Comparison of ENCODE assay signal across 8 cellular contexts in the genomic region with DNA sequence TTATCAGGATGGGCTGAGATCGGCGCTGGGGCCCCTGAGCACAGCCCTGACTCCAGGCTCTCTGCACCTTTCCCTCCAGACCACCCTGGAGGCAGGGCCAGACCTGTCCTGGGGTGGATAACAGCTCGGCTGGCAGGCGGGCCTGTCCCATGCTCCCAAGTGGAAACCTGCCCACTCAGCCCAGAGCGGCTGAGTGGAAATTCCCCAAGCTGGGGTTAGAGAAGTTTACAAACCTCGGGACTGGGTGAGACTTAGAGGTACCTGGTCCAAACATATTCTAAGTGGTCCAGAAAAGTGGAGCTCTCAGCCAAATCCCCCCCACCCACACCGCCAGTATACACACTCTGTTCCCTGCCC. TPM values are rescaled to one million over a fixed set of nuclear protein-coding genes. Genes with fewer than 3 reads are reported as not detected.
DNase-seq lines count a peak whose midpoint lies in the region; ATAC-seq and TF ChIP-seq lines count a peak whose summit lies in the region.
"Had no signal": no experiment of that assay in that cellular context is flagged by ENCODE, and none has a peak within 500 bp of the region (broad histone marks: within the 10 kb centered on the region; RNA-seq: fewer than 3 reads in every experiment).

No MANE protein-coding gene starts in this region.

- H3K9me3 Mint-ChIP-seq in stimulated activated effector memory CD8-positive, alpha-beta T cell treated with anti-CD3 and anti-CD28 coated beads, Interleukin-12 subunit alpha, Interleukin-12 subunit beta, amount 100 ng/mL, for 72 hours: no peaks in the 10 kb centered on the region

- H3K27me3 ChIP-seq in OCI-LY3 (ENCODE audit: low read depth, low read length) (no peaks in the 10 kb centered on the region), foreskin keratinocyte (peaks cover 23% of the 10 kb centered on the region)

- H3K4me1 Mint-ChIP-seq in stimulated activated effector memory CD8-positive, alpha-beta T cell treated with anti-CD3 and anti-CD28 coated beads, Interleukin-12 subunit alpha, Interleukin-12 subunit beta, amount 100 ng/mL, for 72 hours: peaks cover 72% of the 10 kb centered on the region

- no peaks in the 10 kb centered on the region for H4K20me1 ChIP-seq in OCI-LY3 (ENCODE audit: insufficient read depth, low read length)

- peak overlapping the region; percentile 58 for H3K4me3 Mint-ChIP-seq in stimulated activated effector memory CD8-positive, alpha-beta T cell treated with anti-CD3 and anti-CD28 coated beads, Interleukin-12 subunit alpha, Interleukin-12 subunit beta, amount 100 ng/mL, for 72 hours

- H3K4me2 ChIP-seq in OCI-LY3 (ENCODE audit: low read length): peak overlapping the region; percentile 51

- no peak for TF ChIP-seq CTCF in OCI-LY3 (IDR thresholded peaks at IDR 0.05; ENCODE audit: low read depth, low read length)
- no peak for TF ChIP-seq CTCF in foreskin keratinocyte (conservative IDR thresholded peaks at IDR 0.05)

- DNase-seq in foreskin keratinocyte (no peak), COLO668 (lab: John Stamatoyannopoulos, UW; ENCODE audit: unreplicated experiment) (no peak), SHP77 treated with DMSO at 0.1 percent for 48 hours (lab: John Stamatoyannopoulos, UW) (no peak), erythroblast (lab: John Stamatoyannopoulos, UW) (no peak)
- DNase-seq in stimulated activated effector memory CD8-positive, alpha-beta T cell treated with anti-CD3 and anti-CD28 coated beads, Interleukin-12 subunit alpha, Interleukin-12 subunit beta, amount 100 ng/mL, for 72 hours (ENCODE audit: low spot score in 2 of 2): no peak
- DNase-seq: NCI-H526 had no signal

- no peaks in the 10 kb centered on the region for H3K9me3 ChIP-seq in OCI-LY3 (ENCODE audit: insufficient read depth, low read length)

- H3K4me3 ChIP-seq in OCI-LY3 (ENCODE audit: low read length): no peak overlapping the region

- H3K79me2 ChIP-seq in OCI-LY3 (ENCODE audit: low read length): no peaks in the 10 kb centered on the region

- H3K36me3 Mint-ChIP-seq in stimulated activated effector memory CD8-positive, alpha-beta T cell treated with anti-CD3 and anti-CD28 coated beads, Interleukin-12 subunit alpha, Interleukin-12 subunit beta, amount 100 ng/mL, for 72 hours: peaks cover 6% of the 10 kb centered on the region

- H3K4me1 ChIP-seq in OCI-LY3 (ENCODE audit: low read length) (peaks cover 67% of the 10 kb centered on the region), foreskin keratinocyte (peaks cover 3% of the 10 kb centered on the region)

- H3K27ac Mint-ChIP-seq in stimulated activated effector memory CD8-positive, alpha-beta T cell treated with anti-CD3 and anti-CD28 coated beads, Interleukin-12 subunit alpha, Interleukin-12 subunit beta, amount 100 ng/mL, for 72 hours: peak overlapping the region; percentile 92

- peak overlapping the region; percentile 24; the same call in 1 of the 2 replicates for H3K27ac ChIP-seq in OCI-LY3 (ENCODE audit: low read length)
- H3K27ac ChIP-seq in foreskin keratinocyte: peak overlapping the region; percentile 55

- H2AFZ ChIP-seq in OCI-LY3 (ENCODE audit: low read depth, low read length): no peak overlapping the region

- H3K36me3 ChIP-seq in OCI-LY3 (replicated peaks; ENCODE audit: low read depth, low read length): no peaks in the 10 kb centered on the region

- no peak for TF ChIP-seq POLR2A in erythroblast (IDR thresholded peaks at IDR 0.05; ENCODE audit: low read length)

- H3K9ac ChIP-seq in OCI-LY3 (ENCODE audit: low read length): peak overlapping the region; percentile 51; the same call in 1 of the 2 replicates

- peak; percentile 10 for ATAC-seq in GM18520 (IDR thresholded peaks at IDR 0.05; ENCODE audit: unreplicated experiment)
- ATAC-seq in foreskin keratinocyte: peak; percentile 7
- no peak for ATAC-seq in stimulated activated effector memory CD8-positive, alpha-beta T cell treated with anti-CD3 and anti-CD28 coated beads, Interleukin-12 subunit alpha, Interleukin-12 subunit beta, amount 100 ng/mL, for 72 hours

RNA-seq across cellular contexts. Expression of gene FXYD2, which starts 4.8 kb away (rescaled TPM):
- total RNA-seq in foreskin keratinocyte: not detected in 2 replicates
- polyA plus RNA-seq in foreskin keratinocyte: 0.15 and 0.27 TPM in 2 replicates

RNA-seq across cellular contexts. Expression of gene DSCAML1, which starts 32.3 kb away (rescaled TPM):
- total RNA-seq in foreskin keratinocyte: not detected in 2 replicates
- polyA plus RNA-seq in foreskin keratinocyte: not detected in 2 replicates

RNA-seq across cellular contexts. Expression of gene FXYD6, which starts 47.1 kb away (rescaled TPM):
- not detected in 2 replicates for total RNA-seq in foreskin keratinocyte
- 0.09 and 0.16 TPM in 2 replicates for polyA plus RNA-seq in foreskin keratinocyte
